In genomic region chr20:59933849-59934585, GRCh38 we compare ENCODE assay signal across 8 cellular contexts. TPM values are rescaled to one million over a fixed set of nuclear protein-coding genes. Genes with fewer than 3 reads are reported as not detected.
DNase-seq lines count a peak whose midpoint lies in the region; ATAC-seq and TF ChIP-seq lines count a peak whose summit lies in the region.

No MANE protein-coding gene starts in this region.

- H3K4me3 ChIP-seq in CD4-positive, alpha-beta memory T cell (ENCODE audit: low read length in 2 of 2) = peak overlapping the region in 1 of 2 donors; percentile 69
- H3K4me3 ChIP-seq in osteoblast (ENCODE audit: insufficient read depth, low read length) = peak overlapping the region; percentile 76

- TF ChIP-seq CTCF in osteoblast (IDR thresholded peaks at IDR 0.05; ENCODE audit: extremely low read depth, low read depth, low read length) = peak; percentile 81

- H3K27ac ChIP-seq in CD4-positive, alpha-beta memory T cell (ENCODE audit: low read depth, low read length) = peak overlapping the region; percentile 54
- no peak overlapping the region for H3K27ac ChIP-seq in osteoblast (ENCODE audit: low read depth, low read length)
- peak overlapping the region; percentile 30 for H3K27ac ChIP-seq in temporal lobe (ENCODE audit: low read depth, low read length)

- H3K79me2 ChIP-seq in osteoblast (ENCODE audit: insufficient read depth, low read length) = peaks cover 8% of the 10 kb centered on the region

- no peaks in the 10 kb centered on the region for H3K9me3 Mint-ChIP-seq in CD4-positive, alpha-beta memory T cell
- no peaks in the 10 kb centered on the region for H3K9me3 Mint-ChIP-seq in activated naive CD8-positive, alpha-beta T cell (ENCODE audit: low read depth)

- POLR2A ChIA-PET in CD4-positive, alpha-beta memory T cell (lab: Charles Lee; ENCODE audit: partially characterized antibody) = interaction anchor here (1.1 to 1.7 kb wide), 2 partner anchors 10 to 122 kb away, joined by 5 to 6 read pairs; no protein-coding TSS in a partner anchor

- peak overlapping the region; percentile 80 for H3K4me2 ChIP-seq in osteoblast (ENCODE audit: insufficient read depth, low read length)

- CTCF ChIA-PET in CD4-positive, alpha-beta memory T cell (lab: Charles Lee; ENCODE audit: partially characterized antibody) = interaction anchor here (0.9 to 8.4 kb wide), 10 partner anchors 10 to 1953 kb away, joined by 3 to 120 read pairs (median 4); no protein-coding TSS in a partner anchor

- H4K20me1 ChIP-seq in osteoblast (ENCODE audit: insufficient read depth, low read length) = no peaks in the 10 kb centered on the region

- ATAC-seq in GM19455 (IDR thresholded peaks at IDR 0.05; ENCODE audit: unreplicated experiment) = peak; percentile 82
- ATAC-seq in HG03565 (IDR thresholded peaks at IDR 0.05; ENCODE audit: unreplicated experiment) = peak; percentile 80
- peak; percentile 98 for ATAC-seq in SK-N-SH treated with all-trans-retinoic acid at 6 μM for 48 hours
- ATAC-seq in Right ventricle myocardium inferior = peak; percentile 92

- no peaks in the 10 kb centered on the region for H3K27me3 Mint-ChIP-seq in CD4-positive, alpha-beta memory T cell
- no peaks in the 10 kb centered on the region for H3K27me3 Mint-ChIP-seq in activated naive CD8-positive, alpha-beta T cell

- no peaks in the 10 kb centered on the region for H3K27me3 ChIP-seq in CD4-positive, alpha-beta memory T cell (ENCODE audit: insufficient read depth, low read length)
- no peaks in the 10 kb centered on the region for H3K27me3 ChIP-seq in osteoblast (ENCODE audit: insufficient read depth, low read length)

- intact Hi-C loops in CD4-positive, alpha-beta memory T cell (cut with micrococcal nuclease) = loop anchor here (2.0 kb wide), 1 partner anchor 15 kb away; no protein-coding TSS in a partner anchor
- intact Hi-C loops in Right ventricle myocardium inferior (cut with DNase I) = loop anchor here (10.0 kb wide), 1 partner anchor 149 kb away; no protein-coding TSS in a partner anchor

- peak overlapping the region in 6 of 7 donors; percentile 42 to 87 (median 74) for H3K27ac Mint-ChIP-seq in CD4-positive, alpha-beta memory T cell
- no peak overlapping the region for H3K27ac Mint-ChIP-seq in activated naive CD8-positive, alpha-beta T cell

- H3K36me3 ChIP-seq in CD4-positive, alpha-beta memory T cell (ENCODE audit: insufficient read depth, low read length) = no peaks in the 10 kb centered on the region
- no peaks in the 10 kb centered on the region for H3K36me3 ChIP-seq in osteoblast (ENCODE audit: insufficient read depth, low read length)

- peak overlapping the region; percentile 75 to 85 (median 81) for H3K4me3 Mint-ChIP-seq in CD4-positive, alpha-beta memory T cell
- peak overlapping the region; percentile 80 for H3K4me3 Mint-ChIP-seq in activated naive CD8-positive, alpha-beta T cell

- H3K36me3 Mint-ChIP-seq in CD4-positive, alpha-beta memory T cell = peaks cover 3% of the 10 kb centered on the region in 2 donors
- peaks cover 2% of the 10 kb centered on the region for H3K36me3 Mint-ChIP-seq in activated naive CD8-positive, alpha-beta T cell

- H3K4me1 ChIP-seq in CD4-positive, alpha-beta memory T cell (ENCODE audit: insufficient read depth, low read length) = peaks cover 32% of the 10 kb centered on the region
- H3K4me1 ChIP-seq in osteoblast (ENCODE audit: insufficient read depth, low read length) = no peaks in the 10 kb centered on the region

- peaks cover 25 to 47% (median 36%) of the 10 kb centered on the region in 4 donors for H3K4me1 Mint-ChIP-seq in CD4-positive, alpha-beta memory T cell
- peaks cover 34% of the 10 kb centered on the region for H3K4me1 Mint-ChIP-seq in activated naive CD8-positive, alpha-beta T cell (ENCODE audit: low read depth)

- H2AFZ ChIP-seq in osteoblast (ENCODE audit: low read length) = peak overlapping the region; percentile 90

- peak; percentile 72 to 82 (median 76) for DNase-seq in CD4-positive, alpha-beta memory T cell
- peak; percentile 92 for DNase-seq in Right ventricle myocardium inferior (ENCODE audit: missing footprints)
- DNase-seq in osteoblast (ENCODE audit: insufficient read length, low spot score, missing footprints) = peak; percentile 100

- H3K9me3 ChIP-seq in CD4-positive, alpha-beta memory T cell (ENCODE audit: control insufficient read depth in 1 of 2, low read length in 2 of 2) = no peaks in the 10 kb centered on the region
- no peaks in the 10 kb centered on the region for H3K9me3 ChIP-seq in osteoblast (ENCODE audit: low read depth, low read length)

TF ChIP-seq in SK-N-SH treated with all-trans-retinoic acid at 6 μM for 48 hours, 23 proteins besides CTCF, POLR2A, EP300 and RAD21 (continues in another document):
- TF ChIP-seq TSHZ2 (CRISPR knock-in tag; IDR thresholded peaks at IDR 0.05) = no peak
- TF ChIP-seq ZNF8 (CRISPR knock-in tag; IDR thresholded peaks at IDR 0.05) = no peak
- no peak for TF ChIP-seq ISL1 (CRISPR knock-in tag; IDR thresholded peaks at IDR 0.05)
- TF ChIP-seq PPARA (CRISPR knock-in tag; IDR thresholded peaks at IDR 0.05; ENCODE audit: borderline replicate concordance) = no peak
- TF ChIP-seq OSR1 (CRISPR knock-in tag; IDR thresholded peaks at IDR 0.05) = no peak
- TF ChIP-seq RARB (CRISPR knock-in tag; IDR thresholded peaks at IDR 0.05) = no peak
- no peak for TF ChIP-seq PATZ1 (CRISPR knock-in tag; IDR thresholded peaks at IDR 0.05; ENCODE audit: borderline replicate concordance)
- no peak for TF ChIP-seq ZFP3 (CRISPR knock-in tag; IDR thresholded peaks at IDR 0.05)
- no peak for TF ChIP-seq ARNTL (CRISPR knock-in tag; IDR thresholded peaks at IDR 0.05; ENCODE audit: borderline replicate concordance, low read depth)
- TF ChIP-seq ZNF565 (CRISPR knock-in tag; conservative IDR thresholded peaks at IDR 0.05; ENCODE audit: low read depth) = no peak
- TF ChIP-seq ZNF70 (CRISPR knock-in tag; IDR thresholded peaks at IDR 0.05) = no peak
- TF ChIP-seq SNAI2 (CRISPR knock-in tag; IDR thresholded peaks at IDR 0.05) = no peak
- no peak for TF ChIP-seq TCF4 (CRISPR knock-in tag; IDR thresholded peaks at IDR 0.05; ENCODE audit: borderline replicate concordance)

RNA-seq across cellular contexts. Expression of gene SYCP2, which starts 0.6 kb away (rescaled TPM):
- 1 to 10 TPM; 4.0 to 5.4 TPM for total RNA-seq in CD4-positive, alpha-beta memory T cell
- 1 to 10 TPM in 1 of 2 donors, under 1 TPM in 1; 0.91 to 1.6 TPM for polyA plus RNA-seq in CD4-positive, alpha-beta memory T cell
- total RNA-seq in Right ventricle myocardium inferior (1.4 TPM), osteoblast (0.59 and 1.4 TPM in 2 replicates), temporal lobe (2.2 TPM)

RNA-seq across cellular contexts. Expression of gene PPP1R3D, which starts 6.1 kb away (rescaled TPM):
- total RNA-seq in CD4-positive, alpha-beta memory T cell = 10 to 100 TPM; 13.2 to 15.0 TPM
- polyA plus RNA-seq in CD4-positive, alpha-beta memory T cell = 1 to 10 TPM; 2.2 to 2.8 TPM
- total RNA-seq in Right ventricle myocardium inferior (13.2 TPM), osteoblast (8.0 and 8.8 TPM in 2 replicates), temporal lobe (1.7 TPM)

RNA-seq across cellular contexts. Expression of gene FAM217B, which starts 6.2 kb away (rescaled TPM):
- total RNA-seq in CD4-positive, alpha-beta memory T cell = 10 to 100 TPM; 43.7 to 44.1 TPM
- 10 to 100 TPM; 13.4 to 25.0 TPM for polyA plus RNA-seq in CD4-positive, alpha-beta memory T cell
- total RNA-seq in Right ventricle myocardium inferior (40.5 TPM), osteoblast (5.8 and 5.9 TPM in 2 replicates), temporal lobe (24.6 TPM)

RNA-seq across cellular contexts. Expression of gene CDH26, which starts 24.2 kb away (rescaled TPM):
- total RNA-seq in CD4-positive, alpha-beta memory T cell = 1 to 10 TPM; 4.1 to 4.4 TPM
- polyA plus RNA-seq in CD4-positive, alpha-beta memory T cell = under 1 TPM in 1 of 2 donors, not detected in 1; 0.55 TPM
- total RNA-seq in Right ventricle myocardium inferior (2.3 TPM), osteoblast (under 0.01 and 0.29 TPM in 2 replicates), temporal lobe (2.5 TPM)
